Comparison of ENCODE assay signal across 18 cellular contexts in the genomic region with DNA sequence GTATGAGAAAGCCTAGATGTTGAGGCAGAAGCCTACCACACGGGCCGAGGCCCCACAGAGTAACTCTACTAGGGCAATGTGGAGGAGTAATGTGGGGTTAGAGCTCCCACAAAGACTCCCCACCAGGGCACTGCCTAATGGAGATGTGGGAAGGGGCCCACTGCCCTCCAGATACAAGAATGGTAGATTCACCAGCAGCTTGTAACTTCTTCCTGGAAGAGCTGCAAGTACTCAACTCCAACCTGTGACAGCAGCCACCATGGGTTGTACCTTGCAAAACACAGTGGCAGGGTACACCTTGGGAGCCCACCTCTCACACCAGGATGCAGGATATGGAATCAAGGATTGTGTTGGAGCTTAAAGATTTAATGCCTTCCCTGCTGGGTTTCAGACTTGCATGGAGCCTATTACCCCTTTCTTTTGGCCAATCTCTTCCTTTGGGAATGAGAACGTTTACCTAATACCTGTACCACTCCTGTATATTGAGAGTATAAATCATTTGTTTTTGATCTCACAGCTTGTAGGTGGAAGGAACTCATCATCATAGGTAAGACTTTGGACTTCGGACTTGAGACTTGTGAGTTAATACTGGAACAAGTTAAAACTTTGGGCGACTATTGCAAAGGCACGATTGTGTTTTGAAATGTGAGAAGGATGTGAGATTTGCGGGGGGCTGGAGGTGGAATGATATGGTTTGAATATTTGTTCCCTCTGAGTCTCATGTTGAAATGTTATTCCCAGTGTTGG. TPM values are rescaled to one million over a fixed set of nuclear protein-coding genes. Genes with fewer than 3 reads are reported as not detected.
A peak's percentile ranks its signal among the peaks of the same experiment; 100 is the strongest.
DNase-seq lines count a peak whose midpoint lies in the region; ATAC-seq and TF ChIP-seq lines count a peak whose summit lies in the region.
"Had no signal": no experiment of that assay in that cellular context is flagged by ENCODE, and none has a peak within 500 bp of the region (broad histone marks: within the 10 kb centered on the region; RNA-seq: fewer than 3 reads in every experiment).

No MANE protein-coding gene starts in this region.

- POLR2A ChIA-PET in activated CD4-positive, alpha-beta memory T cell treated with anti-CD3 and anti-CD28 coated beads for 36 hours (lab: Charles Lee): interaction anchor here (1.0 to 9.8 kb wide), 4 partner anchors 45 to 128 kb away, joined by 3 to 83 read pairs (median 4); a partner anchor contains a TSS

- peaks cover 7% of the 10 kb centered on the region for H3K9me3 Mint-ChIP-seq in activated naive CD4-positive, alpha-beta T cell treated with anti-CD3 and anti-CD28 coated beads, Interleukin-2, amount 50 U/mL, for 24 hours
- peaks cover 9% of the 10 kb centered on the region for H3K9me3 Mint-ChIP-seq in activated CD4-positive, alpha-beta memory T cell treated with anti-CD3 and anti-CD28 coated beads for 36 hours
- peaks cover 0 to 6% (median 0%) of the 10 kb centered on the region in 6 donors for H3K9me3 Mint-ChIP-seq in immature natural killer cell
- H3K9me3 Mint-ChIP-seq in stimulated activated memory B cell treated with anti-CD40 and anti-IgM and Interleukin-4, amounts not matched to agents 10 μg/mL and 1 μg/mL and 100 μg/mL, for 72 hours: peaks cover 5% of the 10 kb centered on the region

- peaks cover 11% of the 10 kb centered on the region for H3K36me3 Mint-ChIP-seq in activated naive CD4-positive, alpha-beta T cell treated with anti-CD3 and anti-CD28 coated beads, Interleukin-2, amount 50 U/mL, for 24 hours
- peaks cover 8% of the 10 kb centered on the region for H3K36me3 Mint-ChIP-seq in activated CD4-positive, alpha-beta memory T cell treated with anti-CD3 and anti-CD28 coated beads for 36 hours
- H3K36me3 Mint-ChIP-seq in immature natural killer cell: peaks cover 0 to 9% (median 4%) of the 10 kb centered on the region in 3 donors
- H3K36me3 Mint-ChIP-seq in stimulated activated memory B cell treated with anti-CD40 and anti-IgM and Interleukin-4, amounts not matched to agents 10 μg/mL and 1 μg/mL and 100 μg/mL, for 72 hours: peaks cover 6% of the 10 kb centered on the region

- CTCF ChIA-PET in activated CD4-positive, alpha-beta memory T cell treated with anti-CD3 and anti-CD28 coated beads for 36 hours (lab: Charles Lee): interaction anchor here (0.8 to 1.1 kb wide), 2 partner anchors 95 to 128 kb away, joined by 3 to 6 read pairs; no protein-coding TSS in a partner anchor

- intact Hi-C loops in activated CD4-positive, alpha-beta memory T cell treated with anti-CD3 and anti-CD28 coated beads for 36 hours (cut with micrococcal nuclease): loop anchor here (5.0 kb wide), 5 partner anchors 94 to 1286 kb away; a partner anchor contains a TSS

- H3K4me1 Mint-ChIP-seq in activated naive CD4-positive, alpha-beta T cell treated with anti-CD3 and anti-CD28 coated beads, Interleukin-2, amount 50 U/mL, for 24 hours: peaks cover 75% of the 10 kb centered on the region
- H3K4me1 Mint-ChIP-seq in activated CD4-positive, alpha-beta memory T cell treated with anti-CD3 and anti-CD28 coated beads for 36 hours (ENCODE audit: low read depth): peaks cover 87% of the 10 kb centered on the region
- H3K4me1 Mint-ChIP-seq in immature natural killer cell: peaks cover 76 to 79% of the 10 kb centered on the region in 2 donors
- H3K4me1 Mint-ChIP-seq in stimulated activated memory B cell treated with anti-CD40 and anti-IgM and Interleukin-4, amounts not matched to agents 10 μg/mL and 1 μg/mL and 100 μg/mL, for 72 hours: peaks cover 91% of the 10 kb centered on the region

- no peaks in the 10 kb centered on the region for H3K27me3 Mint-ChIP-seq in activated naive CD4-positive, alpha-beta T cell treated with anti-CD3 and anti-CD28 coated beads, Interleukin-2, amount 50 U/mL, for 24 hours
- no peaks in the 10 kb centered on the region for H3K27me3 Mint-ChIP-seq in activated CD4-positive, alpha-beta memory T cell treated with anti-CD3 and anti-CD28 coated beads for 36 hours
- H3K27me3 Mint-ChIP-seq in immature natural killer cell (ENCODE audit: low read depth in 3 of 3): peaks cover 12 to 18% (median 17%) of the 10 kb centered on the region in 3 donors
- H3K27me3 Mint-ChIP-seq in stimulated activated memory B cell treated with anti-CD40 and anti-IgM and Interleukin-4, amounts not matched to agents 10 μg/mL and 1 μg/mL and 100 μg/mL, for 72 hours: no peaks in the 10 kb centered on the region

- H3K27ac Mint-ChIP-seq in activated naive CD4-positive, alpha-beta T cell treated with anti-CD3 and anti-CD28 coated beads, Interleukin-2, amount 50 U/mL, for 24 hours: peak overlapping the region; percentile 91
- peak overlapping the region; percentile 68 for H3K27ac Mint-ChIP-seq in activated CD4-positive, alpha-beta memory T cell treated with anti-CD3 and anti-CD28 coated beads for 36 hours
- peak overlapping the region; percentile 93 to 100 (median 97) for H3K27ac Mint-ChIP-seq in immature natural killer cell
- H3K27ac Mint-ChIP-seq in stimulated activated memory B cell treated with anti-CD40 and anti-IgM and Interleukin-4, amounts not matched to agents 10 μg/mL and 1 μg/mL and 100 μg/mL, for 72 hours: peak overlapping the region; percentile 80

- peak overlapping the region; percentile 60 for H3K4me3 Mint-ChIP-seq in activated naive CD4-positive, alpha-beta T cell treated with anti-CD3 and anti-CD28 coated beads, Interleukin-2, amount 50 U/mL, for 24 hours
- peak overlapping the region; percentile 5 for H3K4me3 Mint-ChIP-seq in activated CD4-positive, alpha-beta memory T cell treated with anti-CD3 and anti-CD28 coated beads for 36 hours
- peak overlapping the region in 4 of 5 donors; percentile 53 to 74 (median 64) for H3K4me3 Mint-ChIP-seq in immature natural killer cell
- no peak overlapping the region for H3K4me3 Mint-ChIP-seq in stimulated activated memory B cell treated with anti-CD40 and anti-IgM and Interleukin-4, amounts not matched to agents 10 μg/mL and 1 μg/mL and 100 μg/mL, for 72 hours

- no peak for ATAC-seq in stimulated activated memory B cell treated with anti-CD40 and anti-IgM and Interleukin-4, amounts not matched to agents 10 μg/mL and 1 μg/mL and 100 μg/mL, for 72 hours
- no peak for ATAC-seq in SK-N-SH treated with all-trans-retinoic acid at 6 μM for 48 hours
- ATAC-seq: sciatic nerve had no signal

- no peak for DNase-seq in activated naive CD4-positive, alpha-beta T cell (lab: John Stamatoyannopoulos, UW)
- DNase-seq in activated CD4-positive, alpha-beta memory T cell treated with anti-CD3 and anti-CD28 coated beads for 36 hours: no peak
- no peak for DNase-seq in immature natural killer cell
- no peak for DNase-seq in inferior parietal cortex (ENCODE audit: extremely low spot score)
- DNase-seq in GM03348 (ENCODE audit: low spot score): no peak
- DNase-seq: activated CD4-positive, alpha-beta T cell treated with anti-CD3 and anti-CD28 coated beads for 1 hour; aorta; cerebellar nuclear complex; kidney glomerular epithelial cell; midbrain; NCI-H1694 treated with DMSO at 0.1 percent for 48 hours; NCI-H226; SHP77 treated with DMSO at 0.1 percent for 48 hours; T1000 had no signal

TF ChIP-seq in SK-N-SH treated with all-trans-retinoic acid at 6 μM for 48 hours, 23 proteins besides CTCF, POLR2A, EP300 and RAD21 (continues in another document):
- no peak for TF ChIP-seq PPARA (CRISPR knock-in tag; IDR thresholded peaks at IDR 0.05; ENCODE audit: borderline replicate concordance)
- TF ChIP-seq ZNF565 (CRISPR knock-in tag; conservative IDR thresholded peaks at IDR 0.05; ENCODE audit: low read depth): no peak
- no peak for TF ChIP-seq GLIS3 (CRISPR knock-in tag; IDR thresholded peaks at IDR 0.05)
- no peak for TF ChIP-seq ZFP3 (CRISPR knock-in tag; IDR thresholded peaks at IDR 0.05)
- TF ChIP-seq TCF4 (CRISPR knock-in tag; IDR thresholded peaks at IDR 0.05; ENCODE audit: borderline replicate concordance): no peak
- TF ChIP-seq ARNTL (CRISPR knock-in tag; IDR thresholded peaks at IDR 0.05; ENCODE audit: borderline replicate concordance, low read depth): no peak
- TF ChIP-seq, protein P1, sequence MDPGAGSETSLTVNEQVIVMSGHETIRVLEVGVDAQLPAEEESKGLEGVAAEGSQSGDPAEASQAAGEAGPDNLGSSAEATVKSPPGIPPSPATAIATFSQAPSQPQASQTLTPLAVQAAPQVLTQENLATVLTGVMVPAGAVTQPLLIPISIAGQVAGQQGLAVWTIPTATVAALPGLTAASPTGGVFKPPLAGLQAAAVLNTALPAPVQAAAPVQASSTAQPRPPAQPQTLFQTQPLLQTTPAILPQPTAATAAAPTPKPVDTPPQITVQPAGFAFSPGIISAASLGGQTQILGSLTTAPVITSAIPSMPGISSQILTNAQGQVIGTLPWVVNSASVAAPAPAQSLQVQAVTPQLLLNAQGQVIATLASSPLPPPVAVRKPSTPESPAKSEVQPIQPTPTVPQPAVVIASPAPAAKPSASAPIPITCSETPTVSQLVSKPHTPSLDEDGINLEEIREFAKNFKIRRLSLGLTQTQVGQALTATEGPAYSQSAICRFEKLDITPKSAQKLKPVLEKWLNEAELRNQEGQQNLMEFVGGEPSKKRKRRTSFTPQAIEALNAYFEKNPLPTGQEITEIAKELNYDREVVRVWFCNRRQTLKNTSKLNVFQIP (CRISPR knock-in tag; IDR thresholded peaks at IDR 0.05; ENCODE audit: borderline replicate concordance, low read depth): no peak
- no peak for TF ChIP-seq ZFP30 (CRISPR knock-in tag; IDR thresholded peaks at IDR 0.05)
- TF ChIP-seq, protein P2, sequence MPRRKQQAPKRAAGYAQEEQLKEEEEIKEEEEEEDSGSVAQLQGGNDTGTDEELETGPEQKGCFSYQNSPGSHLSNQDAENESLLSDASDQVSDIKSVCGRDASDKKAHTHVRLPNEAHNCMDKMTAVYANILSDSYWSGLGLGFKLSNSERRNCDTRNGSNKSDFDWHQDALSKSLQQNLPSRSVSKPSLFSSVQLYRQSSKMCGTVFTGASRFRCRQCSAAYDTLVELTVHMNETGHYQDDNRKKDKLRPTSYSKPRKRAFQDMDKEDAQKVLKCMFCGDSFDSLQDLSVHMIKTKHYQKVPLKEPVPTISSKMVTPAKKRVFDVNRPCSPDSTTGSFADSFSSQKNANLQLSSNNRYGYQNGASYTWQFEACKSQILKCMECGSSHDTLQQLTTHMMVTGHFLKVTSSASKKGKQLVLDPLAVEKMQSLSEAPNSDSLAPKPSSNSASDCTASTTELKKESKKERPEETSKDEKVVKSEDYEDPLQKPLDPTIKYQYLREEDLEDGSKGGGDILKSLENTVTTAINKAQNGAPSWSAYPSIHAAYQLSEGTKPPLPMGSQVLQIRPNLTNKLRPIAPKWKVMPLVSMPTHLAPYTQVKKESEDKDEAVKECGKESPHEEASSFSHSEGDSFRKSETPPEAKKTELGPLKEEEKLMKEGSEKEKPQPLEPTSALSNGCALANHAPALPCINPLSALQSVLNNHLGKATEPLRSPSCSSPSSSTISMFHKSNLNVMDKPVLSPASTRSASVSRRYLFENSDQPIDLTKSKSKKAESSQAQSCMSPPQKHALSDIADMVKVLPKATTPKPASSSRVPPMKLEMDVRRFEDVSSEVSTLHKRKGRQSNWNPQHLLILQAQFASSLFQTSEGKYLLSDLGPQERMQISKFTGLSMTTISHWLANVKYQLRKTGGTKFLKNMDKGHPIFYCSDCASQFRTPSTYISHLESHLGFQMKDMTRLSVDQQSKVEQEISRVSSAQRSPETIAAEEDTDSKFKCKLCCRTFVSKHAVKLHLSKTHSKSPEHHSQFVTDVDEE (CRISPR knock-in tag; IDR thresholded peaks at IDR 0.05): no peak

RNA-seq across cellular contexts. Expression of a gene that starts 57.5 kb away (rescaled TPM):
- 10 to 100 TPM; 13.8 to 14.0 TPM for total RNA-seq in activated CD4-positive, alpha-beta memory T cell treated with anti-CD3 and anti-CD28 coated beads for 36 hours
- 10 to 100 TPM in 2 of 3 donors, 1 to 10 TPM in 1; 7.4 to 25.7 (median 25.3) TPM for polyA plus RNA-seq in immature natural killer cell
